20 cellular contexts compared by ENCODE assay signal in the genomic region with DNA sequence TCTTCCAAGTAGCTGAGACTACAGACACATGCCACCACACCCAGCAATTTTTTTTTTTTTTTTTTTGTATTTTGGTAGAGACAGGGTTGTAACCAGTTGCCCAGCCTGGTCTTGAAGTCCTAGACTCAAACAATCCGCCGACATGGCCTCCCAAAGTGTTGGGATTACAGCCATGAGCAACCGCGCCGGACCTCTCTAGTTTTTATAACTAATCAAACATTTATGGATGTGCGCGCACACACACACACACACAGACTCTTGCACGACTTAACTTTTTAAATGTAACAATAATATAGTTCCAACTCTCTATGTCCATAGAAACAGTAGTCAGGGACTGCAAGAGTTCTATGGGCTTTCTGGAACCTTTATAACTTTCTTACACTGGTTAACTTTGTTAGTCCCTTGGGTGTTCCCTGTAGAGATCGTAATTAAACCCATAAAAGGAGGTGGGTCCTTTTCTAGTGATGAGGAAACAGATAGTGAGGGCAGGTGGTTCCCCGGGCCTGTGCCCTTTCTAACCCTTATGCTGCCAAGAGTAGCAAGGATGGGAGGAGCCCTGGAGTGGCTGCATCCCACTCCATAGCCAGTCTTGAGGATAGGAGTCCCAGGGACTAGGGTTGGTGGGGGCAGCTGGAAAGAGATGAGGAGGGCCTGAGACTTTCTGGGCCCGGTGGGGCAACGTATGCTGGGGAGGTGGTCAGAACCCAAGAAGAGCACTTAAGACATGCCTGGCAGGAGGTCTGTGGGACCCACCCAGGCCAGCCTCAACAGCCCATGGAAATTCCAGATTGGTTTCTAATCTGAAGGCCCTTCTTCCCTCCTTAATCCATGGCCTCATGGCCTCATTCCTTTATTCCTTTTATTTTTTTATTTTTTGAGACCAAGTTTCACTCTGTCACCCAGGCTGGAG. TPM values are rescaled to one million over a fixed set of nuclear protein-coding genes. Genes with fewer than 3 reads are reported as not detected.
DNase-seq lines count a peak whose midpoint lies in the region; ATAC-seq and TF ChIP-seq lines count a peak whose summit lies in the region.
"Had no signal": no experiment of that assay in that cellular context is flagged by ENCODE, and none has a peak within 500 bp of the region (broad histone marks: within the 10 kb centered on the region; RNA-seq: fewer than 3 reads in every experiment).

No MANE protein-coding gene starts in this region.

- DNase-seq in GF-D8 (lab: John Stamatoyannopoulos, UW) = peak; percentile 10
- peak in 2 of 3 donors; percentile 75 to 84 for DNase-seq in Peyer's patch
- no peak for DNase-seq in tibial nerve (ENCODE audit: low spot score in 2 of 2)
- DNase-seq in glomerular visceral epithelial cell (ENCODE audit: extremely low spot score) = no peak
- no peak for DNase-seq in stomach
- DNase-seq: CD4-positive, alpha-beta memory T cell; DMS53; EL; HCEC 1CT; NCI-H187; NCI-H2107; NCI-H226; NCI-H524; NCI-H82; PC-3; SJCRH30 had no signal

- H3K4me1 ChIP-seq in Peyer's patch (peaks cover 0 to 53% (median 3%) of the 10 kb centered on the region in 4 donors), gastroesophageal sphincter (peaks cover 0 to 64% (median 25%) of the 10 kb centered on the region in 3 donors), tibial nerve (peaks cover 6 to 65% (median 27%) of the 10 kb centered on the region in 4 donors), stomach (peaks cover 24 to 43% (median 32%) of the 10 kb centered on the region in 4 donors)

- TF ChIP-seq POLR2A in Peyer's patch (IDR thresholded peaks at IDR 0.05) (peak in 1 of 2 donors; percentile 19), gastroesophageal sphincter (IDR thresholded peaks at IDR 0.05) (no peak), tibial nerve (IDR thresholded peaks at IDR 0.05) (no peak), stomach (IDR thresholded peaks at IDR 0.05) (no peak)

- TF ChIP-seq CTCF in Peyer's patch (IDR thresholded peaks at IDR 0.05) (no peak), gastroesophageal sphincter (IDR thresholded peaks at IDR 0.05) (no peak), tibial nerve (IDR thresholded peaks at IDR 0.05) (no peak), stomach (IDR thresholded peaks at IDR 0.05) (no peak)

- no peak overlapping the region for H3K4me3 ChIP-seq in Peyer's patch
- no peak overlapping the region for H3K4me3 ChIP-seq in gastroesophageal sphincter
- H3K4me3 ChIP-seq in tibial nerve = no peak overlapping the region
- no peak overlapping the region for H3K4me3 ChIP-seq in stomach
- H3K4me3 ChIP-seq: BLaER1, GM23338, SJCRH30 had no signal

- H3K27ac ChIP-seq in Peyer's patch = peak overlapping the region in 3 of 4 donors; percentile 4 to 66 (median 48)
- H3K27ac ChIP-seq in gastroesophageal sphincter = peak overlapping the region in 3 of 4 donors; percentile 24 to 63 (median 44)
- H3K27ac ChIP-seq in tibial nerve = peak overlapping the region in 3 of 4 donors; percentile 9 to 64 (median 51)
- peak overlapping the region in 1 of 5 donors; percentile 9 for H3K27ac ChIP-seq in stomach
- H3K27ac ChIP-seq: BLaER1, SJCRH30 had no signal

- TF ChIP-seq EP300 in gastroesophageal sphincter (IDR thresholded peaks at IDR 0.05) (no peak), tibial nerve (IDR thresholded peaks at IDR 0.05) (no peak), stomach (IDR thresholded peaks at IDR 0.05) (no peak)

- intact Hi-C loops in stomach (cut with DNase I; ENCODE audit: low total_unique reads) = no loop called here

- H3K36me3 ChIP-seq in Peyer's patch (no peaks in the 10 kb centered on the region), gastroesophageal sphincter (peaks cover 0 to 18% of the 10 kb centered on the region in 2 donors), tibial nerve (peaks cover 0 to 8% (median 0%) of the 10 kb centered on the region in 3 donors), stomach (peaks cover 0 to 7% (median 6%) of the 10 kb centered on the region in 4 donors)
- H3K36me3 ChIP-seq: SJCRH30 had no signal

- no peaks in the 10 kb centered on the region for H3K9me3 ChIP-seq in Peyer's patch
- H3K9me3 ChIP-seq in gastroesophageal sphincter = no peaks in the 10 kb centered on the region
- H3K9me3 ChIP-seq in tibial nerve = no peaks in the 10 kb centered on the region
- H3K9me3 ChIP-seq in stomach = no peaks in the 10 kb centered on the region
- H3K9me3 ChIP-seq: BLaER1, SJCRH30 had no signal

- ATAC-seq in gastroesophageal sphincter (no peak), HG02642 (IDR thresholded peaks at IDR 0.05; ENCODE audit: poor library complexity, unreplicated experiment) (no peak)
- ATAC-seq: GM23338, PC-3 had no signal

- 70% methylated on average over 6 to 12 of the region's 12 CpGs for WGBS in gastroesophageal sphincter (ENCODE audit: low coverage in 1 of 2), 2 donors
- 66 to 72% methylated on average over 12 of the region's 12 CpGs for WGBS in tibial nerve, 2 donors
- 74 to 87% (median 82%) methylated on average over 12 of the region's 12 CpGs for WGBS in stomach, 5 donors

- no peaks in the 10 kb centered on the region for H3K27me3 ChIP-seq in Peyer's patch
- H3K27me3 ChIP-seq in gastroesophageal sphincter = no peaks in the 10 kb centered on the region
- H3K27me3 ChIP-seq in tibial nerve = no peaks in the 10 kb centered on the region
- no peaks in the 10 kb centered on the region for H3K27me3 ChIP-seq in stomach
- H3K27me3 ChIP-seq: BLaER1, SJCRH30 had no signal

RNA-seq across cellular contexts. Expression of gene MARVELD1, which starts 8.6 kb away (rescaled TPM):
- total RNA-seq in Peyer's patch (10 to 100 TPM in 1 of 4 donors, 1 to 10 TPM in 3; 3.5 to 10.3 (median 7.1) TPM), gastroesophageal sphincter (100 to 1,000 TPM in 1 of 4 donors, 10 to 100 TPM in 3; 33.8 to 126 (median 58.7) TPM), tibial nerve (10 to 100 TPM; 28.0 to 45.3 (median 42.2) TPM), stomach (10 to 100 TPM in 3 of 5 donors, 1 to 10 TPM in 2; 8.8 to 21.0 (median 12.7) TPM)
- polyA plus RNA-seq in stomach = 10 to 100 TPM in 1 of 3 donors, 1 to 10 TPM in 2; 5.7 to 13.6 (median 8.4) TPM

RNA-seq across cellular contexts. Expression of gene ZFYVE27, which starts 14.8 kb away (rescaled TPM):
- total RNA-seq in Peyer's patch (100 to 1,000 TPM in 1 of 4 donors, 10 to 100 TPM in 3; 61.1 to 121 (median 89.3) TPM), gastroesophageal sphincter (10 to 100 TPM in 3 of 4 donors, 1 to 10 TPM in 1; 6.7 to 24.2 (median 19.2) TPM), tibial nerve (10 to 100 TPM; 33.4 to 46.8 (median 42.7) TPM), stomach (10 to 100 TPM in 4 of 5 donors, 1 to 10 TPM in 1; 6.7 to 77.1 (median 25.2) TPM)
- polyA plus RNA-seq in stomach = 10 to 100 TPM in 1 of 3 donors, 1 to 10 TPM in 2; 4.3 to 16.3 (median 7.6) TPM

RNA-seq across cellular contexts. Expression of gene AVPI1, which starts 35.1 kb away (rescaled TPM):
- total RNA-seq in Peyer's patch (10 to 100 TPM; 15.7 to 66.5 (median 47.4) TPM), gastroesophageal sphincter (100 to 1,000 TPM in 1 of 4 donors, 10 to 100 TPM in 3; 34.2 to 136 (median 45.4) TPM), tibial nerve (100 to 1,000 TPM; 113 to 253 (median 170) TPM), stomach (10 to 100 TPM in 4 of 5 donors, 1 to 10 TPM in 1; 2.3 to 24.6 (median 12.1) TPM)
- 10 to 100 TPM; 16.7 to 38.2 (median 23.5) TPM for polyA plus RNA-seq in stomach

RNA-seq across cellular contexts. Expression of gene SFRP5, which starts 49.7 kb away (rescaled TPM):
- total RNA-seq in Peyer's patch (10 to 100 TPM in 3 of 4 donors, not detected in 1; 18.0 to 67.3 (median 48.9) TPM), gastroesophageal sphincter (10 to 100 TPM; 11.9 to 34.4 (median 18.2) TPM), tibial nerve (100 to 1,000 TPM; 183 to 530 (median 479) TPM), stomach (1 to 10 TPM in 3 of 5 donors, under 1 TPM in 1, not detected in 1; 0.45 to 4.6 (median 2.1) TPM)
- 1 to 10 TPM in 2 of 3 donors, under 1 TPM in 1; 0.75 to 8.4 (median 2.1) TPM for polyA plus RNA-seq in stomach
- total RNA-seq: CD4-positive, alpha-beta memory T cell; PC-3; SJCRH30 had no signal
- polyA plus RNA-seq: CD4-positive, alpha-beta memory T cell had no signal

Comparison
In these comparisons a context has a peak if more than half of its experiments do, and no peak if none do; other contexts are left out.
1. DNase-seq: peak in GF-D8 (single experiment) and Peyer's patch (2 of 3); none in tibial nerve (0 of 2), glomerular visceral epithelial cell (single experiment) and stomach (single experiment).